In the genomic region with DNA sequence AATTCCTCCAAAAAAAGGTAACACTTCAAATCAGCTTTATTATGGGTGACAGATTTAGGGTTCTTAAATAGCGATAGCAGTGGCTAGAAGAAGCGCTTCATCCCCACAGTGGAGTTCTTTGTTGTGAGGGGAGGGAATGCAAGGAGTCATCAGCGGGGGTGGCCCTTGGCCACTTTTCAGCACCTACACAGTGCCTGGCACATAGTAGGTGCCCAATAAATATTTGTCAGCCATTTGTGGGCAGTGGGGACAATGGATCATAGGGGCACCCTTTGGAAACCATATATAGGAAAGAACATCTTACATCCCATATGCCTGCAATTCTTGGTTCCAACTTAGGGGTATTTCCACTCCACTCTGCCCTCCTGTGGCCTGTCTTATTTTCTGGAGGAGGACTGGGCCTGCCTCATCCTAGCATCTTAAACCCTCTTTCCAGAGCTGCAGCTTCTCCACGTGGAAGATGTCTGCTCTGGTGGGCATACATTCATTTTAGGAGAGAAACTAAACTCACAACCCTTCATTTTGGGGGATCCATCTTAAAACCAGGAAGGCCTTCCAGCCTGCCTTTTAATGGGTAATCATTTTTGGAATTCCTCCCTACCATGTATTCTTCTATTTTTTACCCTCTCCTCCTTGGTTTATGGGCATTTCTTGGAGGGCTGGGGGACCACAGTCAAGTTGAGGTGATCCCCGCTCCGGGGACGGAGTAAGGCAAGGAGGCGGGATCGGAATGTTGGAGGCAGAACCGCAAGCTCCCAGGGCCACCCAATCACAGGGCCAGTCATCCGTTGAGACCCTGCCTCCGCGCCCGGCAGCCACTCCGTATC, we compare ENCODE assay signal across 8 cellular contexts. TPM values are rescaled to one million over a fixed set of nuclear protein-coding genes. Genes with fewer than 3 reads are reported as not detected.
DNase-seq lines count a peak whose midpoint lies in the region; ATAC-seq and TF ChIP-seq lines count a peak whose summit lies in the region.

No MANE protein-coding gene starts in this region.

- peak; percentile 47 to 76 for TF ChIP-seq POLR2A in adrenal gland (IDR thresholded peaks at IDR 0.05)

- peak; percentile 54 for TF ChIP-seq CTCF in CD8-positive, alpha-beta T cell (IDR thresholded peaks at IDR 0.05)
- peak; percentile 14 to 78 (median 52) for TF ChIP-seq CTCF in adrenal gland (IDR thresholded peaks at IDR 0.05)

- no peaks in the 10 kb centered on the region for H3K27me3 Mint-ChIP-seq in CD8-positive, alpha-beta T cell (ENCODE audit: low read depth)

- WGBS in adrenal gland, 4 donors = 14 to 23% (median 15%) methylated on average over 10 to 15 of the region's 15 CpGs

- intact Hi-C loops in CD8-positive, alpha-beta T cell (cut with DNase I, micrococcal nuclease) = loop anchor here (1.0 to 10.0 kb wide), 18 partner anchors 17 to 1220 kb away; a partner anchor contains a TSS
- intact Hi-C loops in adrenal gland (cut with DNase I) = loop anchor here in 1 of 2 donors (5.0 kb wide), 1 partner anchor 83 kb away; no protein-coding TSS in a partner anchor

- DNase-seq in CD8-positive, alpha-beta T cell = peak in 2 of 7 experiments; percentile 33 to 48
- peak; percentile 23 to 48 for DNase-seq in NCI-H446 (lab: John Stamatoyannopoulos, UW)
- peak in 5 of 7 donors; percentile 53 to 81 (median 63) for DNase-seq in adrenal gland
- no peak for DNase-seq in stimulated activated effector memory CD8-positive, alpha-beta T cell treated with anti-CD3 and anti-CD28 coated beads, Interleukin-12 subunit alpha, Interleukin-12 subunit beta, amount 100 ng/mL, for 72 hours (ENCODE audit: low spot score in 2 of 2)

- peaks cover 33% of the 10 kb centered on the region for H3K4me1 ChIP-seq in CD8-positive, alpha-beta T cell (ENCODE audit: insufficient read depth, low read length)
- peaks cover 11 to 36% of the 10 kb centered on the region in 2 donors for H3K4me1 ChIP-seq in adrenal gland (replicated peaks in 1 of 2)

- peak overlapping the region; percentile 42 for H3K4me3 ChIP-seq in CD8-positive, alpha-beta T cell (ENCODE audit: low read depth, low read length)
- H3K4me3 ChIP-seq in adrenal gland = peak overlapping the region in 2 of 4 donors; percentile 5 to 51
- H3K4me3 ChIP-seq in iPS-18c (ENCODE audit: insufficient read depth, low read depth, low read length) = peak overlapping the region; percentile 51

- POLR2A ChIA-PET in CD8-positive, alpha-beta T cell (lab: Charles Lee) = interaction anchor here (0.6 to 8.0 kb wide), 20 partner anchors 10 to 1149 kb away, joined by 3 to 95 read pairs (median 3); a partner anchor contains a TSS

- peak overlapping the region; percentile 95 for H3K27ac Mint-ChIP-seq in CD8-positive, alpha-beta T cell
- H3K27ac Mint-ChIP-seq in stimulated activated effector memory CD8-positive, alpha-beta T cell treated with anti-CD3 and anti-CD28 coated beads, Interleukin-12 subunit alpha, Interleukin-12 subunit beta, amount 100 ng/mL, for 72 hours = peak overlapping the region; percentile 99

- H3K27ac ChIP-seq in CD8-positive, alpha-beta T cell (ENCODE audit: low read depth, low read length) = peak overlapping the region; percentile 94
- peak overlapping the region; percentile 66 to 100 (median 91) for H3K27ac ChIP-seq in adrenal gland

- H3K36me3 ChIP-seq in CD8-positive, alpha-beta T cell (ENCODE audit: insufficient read depth, low read length) = no peaks in the 10 kb centered on the region
- no peaks in the 10 kb centered on the region for H3K36me3 ChIP-seq in adrenal gland (replicated peaks in 1 of 2)

- H3K36me3 Mint-ChIP-seq in CD8-positive, alpha-beta T cell = peaks cover 31% of the 10 kb centered on the region
- peaks cover 47% of the 10 kb centered on the region for H3K36me3 Mint-ChIP-seq in stimulated activated effector memory CD8-positive, alpha-beta T cell treated with anti-CD3 and anti-CD28 coated beads, Interleukin-12 subunit alpha, Interleukin-12 subunit beta, amount 100 ng/mL, for 72 hours

- H3K9me3 Mint-ChIP-seq in CD8-positive, alpha-beta T cell = no peaks in the 10 kb centered on the region
- H3K9me3 Mint-ChIP-seq in stimulated activated effector memory CD8-positive, alpha-beta T cell treated with anti-CD3 and anti-CD28 coated beads, Interleukin-12 subunit alpha, Interleukin-12 subunit beta, amount 100 ng/mL, for 72 hours = no peaks in the 10 kb centered on the region

- no peaks in the 10 kb centered on the region for H3K9me3 ChIP-seq in CD8-positive, alpha-beta T cell (ENCODE audit: low read length)
- H3K9me3 ChIP-seq in adrenal gland (replicated peaks in 1 of 3) (no peaks in the 10 kb centered on the region), iPS-18c (ENCODE audit: control insufficient read depth, insufficient read depth, low read length) (no peaks in the 10 kb centered on the region)

- H3K4me3 Mint-ChIP-seq in CD8-positive, alpha-beta T cell = peak overlapping the region; percentile 90
- peak overlapping the region; percentile 99 for H3K4me3 Mint-ChIP-seq in stimulated activated effector memory CD8-positive, alpha-beta T cell treated with anti-CD3 and anti-CD28 coated beads, Interleukin-12 subunit alpha, Interleukin-12 subunit beta, amount 100 ng/mL, for 72 hours

- CTCF ChIA-PET in CD8-positive, alpha-beta T cell (lab: Charles Lee) = interaction anchor here (0.6 to 2.5 kb wide), 18 partner anchors 10 to 1129 kb away, joined by 3 to 14 read pairs (median 4); a partner anchor contains a TSS

- no peaks in the 10 kb centered on the region for H3K27me3 ChIP-seq in CD8-positive, alpha-beta T cell (ENCODE audit: insufficient read depth, low read length)
- no peaks in the 10 kb centered on the region for H3K27me3 ChIP-seq in adrenal gland

- ATAC-seq in CD8-positive, alpha-beta T cell = no peak
- peak; percentile 70 for ATAC-seq in GM18907 (IDR thresholded peaks at IDR 0.05; ENCODE audit: unreplicated experiment)
- ATAC-seq in stimulated activated effector memory CD8-positive, alpha-beta T cell treated with anti-CD3 and anti-CD28 coated beads, Interleukin-12 subunit alpha, Interleukin-12 subunit beta, amount 100 ng/mL, for 72 hours = peak; percentile 4
- no peak for ATAC-seq in HG02678 (IDR thresholded peaks at IDR 0.05; ENCODE audit: unreplicated experiment)
- ATAC-seq in HG03139 (IDR thresholded peaks at IDR 0.05; ENCODE audit: unreplicated experiment) = no peak

- H3K4me1 Mint-ChIP-seq in CD8-positive, alpha-beta T cell (ENCODE audit: low read depth) = peaks cover 38% of the 10 kb centered on the region
- H3K4me1 Mint-ChIP-seq in stimulated activated effector memory CD8-positive, alpha-beta T cell treated with anti-CD3 and anti-CD28 coated beads, Interleukin-12 subunit alpha, Interleukin-12 subunit beta, amount 100 ng/mL, for 72 hours = peaks cover 63% of the 10 kb centered on the region

RNA-seq across cellular contexts. Expression of a gene that starts 2.6 kb away (rescaled TPM):
- 100 to 1,000 TPM; 154 to 156 TPM for total RNA-seq in CD8-positive, alpha-beta T cell
- total RNA-seq in adrenal gland = 10 to 100 TPM; 12.7 to 40.3 (median 19.2) TPM
- 10 to 100 TPM in 2 of 3 donors, 1 to 10 TPM in 1; 4.8 to 32.2 (median 15.9) TPM for polyA plus RNA-seq in adrenal gland

RNA-seq across cellular contexts. Expression of a gene that starts 5.0 kb away (rescaled TPM):
- 10 to 100 TPM; 53.3 to 54.4 TPM for total RNA-seq in CD8-positive, alpha-beta T cell
- 100 to 1,000 TPM in 1 of 8 donors, 10 to 100 TPM in 7; 37.4 to 109 (median 61.3) TPM for total RNA-seq in adrenal gland
- polyA plus RNA-seq in adrenal gland = 100 to 1,000 TPM in 1 of 3 donors, 10 to 100 TPM in 2; 46.6 to 211 (median 85.1) TPM

RNA-seq across cellular contexts. Expression of a gene that starts 11.0 kb away (rescaled TPM):
- total RNA-seq in CD8-positive, alpha-beta T cell = 10 to 100 TPM; 11.9 to 12.5 TPM
- total RNA-seq in adrenal gland = 1 to 10 TPM in 7 of 8 donors, not detected in 1; 1.4 to 9.7 (median 2.7) TPM
- 10 to 100 TPM in 2 of 3 donors, 1 to 10 TPM in 1; 1.7 to 63.9 (median 18.1) TPM for polyA plus RNA-seq in adrenal gland

RNA-seq across cellular contexts. Expression of a gene that starts 16.8 kb away (rescaled TPM):
- total RNA-seq in CD8-positive, alpha-beta T cell = 10 to 100 TPM in 1 of 2 experiments, 1 to 10 TPM in 1; 10.0 to 11.5 TPM
- 100 to 1,000 TPM in 6 of 8 donors, 10 to 100 TPM in 2; 90.6 to 146 (median 116) TPM for total RNA-seq in adrenal gland
- polyA plus RNA-seq in adrenal gland = 100 to 1,000 TPM in 1 of 3 donors, 10 to 100 TPM in 2; 47.2 to 120 (median 93.2) TPM

RNA-seq across cellular contexts. Expression of a gene that starts 19.2 kb away (rescaled TPM):
- total RNA-seq in CD8-positive, alpha-beta T cell = 10 to 100 TPM; 12.4 to 13.7 TPM
- total RNA-seq in adrenal gland = 10 to 100 TPM; 51.9 to 91.9 (median 70.2) TPM
- 10 to 100 TPM; 63.5 to 75.8 (median 70.1) TPM for polyA plus RNA-seq in adrenal gland

Comparison
In these comparisons a context has a peak if more than half of its experiments do, and no peak if none do; other contexts are left out.
1. ATAC-seq: peak in GM18907 (single experiment) and stimulated activated effector memory CD8-positive, alpha-beta T cell treated with anti-CD3 and anti-CD28 coated beads, Interleukin-12 subunit alpha, Interleukin-12 subunit beta, amount 100 ng/mL, for 72 hours (single experiment); none in CD8-positive, alpha-beta T cell (single experiment), HG02678 (single experiment) and HG03139 (single experiment).
2. DNase-seq: peak in NCI-H446 (2 of 2) and adrenal gland (5 of 7); none in stimulated activated effector memory CD8-positive, alpha-beta T cell treated with anti-CD3 and anti-CD28 coated beads, Interleukin-12 subunit alpha, Interleukin-12 subunit beta, amount 100 ng/mL, for 72 hours (0 of 2).